13 cellular contexts compared by ENCODE assay signal in genomic region chr1:207181838-207182237, GRCh38.
DNase-seq lines count a peak whose midpoint lies in the region; ATAC-seq and TF ChIP-seq lines count a peak whose summit lies in the region.
"Had no signal": no experiment of that assay in that cellular context is flagged by ENCODE, and none has a peak within 500 bp of the region (broad histone marks: within the 10 kb centered on the region; RNA-seq: fewer than 3 reads in every experiment).

No MANE protein-coding gene starts in this region.

- intact Hi-C loops in activated CD4-positive, alpha-beta T cell treated with anti-CD3 and anti-CD28 coated beads for 36 hours (cut with DNase I, micrococcal nuclease): loop anchor here (5.0 kb wide), 2 partner anchors 225 to 315 kb away; partner anchors contain the start of gene CR1 (in 1 of the 2)

- CTCF ChIA-PET in activated CD4-positive, alpha-beta memory T cell treated with anti-CD3 and anti-CD28 coated beads, Interleukin-2, amount 10 ng/mL, durations not matched to agents 7 days and 5 days (lab: Charles Lee): interaction anchor here (0.9 to 1.1 kb wide), 2 partner anchors 223 to 225 kb away, joined by 3 to 7 read pairs; no protein-coding TSS in a partner anchor
- CTCF ChIA-PET in activated CD4-positive, alpha-beta T cell treated with anti-CD3 and anti-CD28 coated beads for 36 hours (lab: Charles Lee): no interaction called here

- no peak overlapping the region for H3K27ac ChIP-seq in endodermal cell (ENCODE audit: low read depth, low read length)

- no peaks in the 10 kb centered on the region for H3K36me3 ChIP-seq in endodermal cell (ENCODE audit: control insufficient read depth, insufficient read depth, low read length)

- no peaks in the 10 kb centered on the region for H3K4me1 ChIP-seq in endodermal cell (ENCODE audit: control insufficient read depth, insufficient read depth, low read length)

- no peaks in the 10 kb centered on the region for H3K9me3 ChIP-seq in endodermal cell (ENCODE audit: control insufficient read depth, low read length)

- no peak for ATAC-seq in activated CD4-positive, alpha-beta T cell treated with anti-CD3 and anti-CD28 coated beads for 36 hours
- ATAC-seq: activated CD8-positive, alpha-beta memory T cell treated with anti-CD3 and anti-CD28 coated beads, Interleukin-2, amount 10 ng/mL, durations not matched to agents 7 days and 5 days; stimulated activated naive CD8-positive, alpha-beta T cell treated with anti-CD3 and anti-CD28 coated beads, Interleukin-15, Interleukin-2, amounts not matched to agents 100 U/mL and 50 U/mL, for 24 hours had no signal

- no peak overlapping the region for H3K4me3 ChIP-seq in endodermal cell (ENCODE audit: low read length)

- no peaks in the 10 kb centered on the region for H3K9me3 Mint-ChIP-seq in endodermal cell
- no peaks in the 10 kb centered on the region for H3K9me3 Mint-ChIP-seq in activated CD4-positive, alpha-beta memory T cell treated with anti-CD3 and anti-CD28 coated beads, Interleukin-2, amount 10 ng/mL, durations not matched to agents 7 days and 5 days
- no peaks in the 10 kb centered on the region for H3K9me3 Mint-ChIP-seq in activated CD4-positive, alpha-beta T cell treated with anti-CD3 and anti-CD28 coated beads for 36 hours (ENCODE audit: low read depth)
- H3K9me3 Mint-ChIP-seq in endothelial cell (ENCODE audit: unreplicated experiment): no peaks in the 10 kb centered on the region
- H3K9me3 Mint-ChIP-seq: brain; T-helper 1 cell treated with Interleukin-12 subunit alpha and Interleukin-12 subunit beta and Interleukin-4 antibody, amounts not matched to agents 30 μg/mL and 1 μg/mL, for 36 hours had no signal

- no peak overlapping the region for H3K4me3 Mint-ChIP-seq in endodermal cell
- H3K4me3 Mint-ChIP-seq in activated CD4-positive, alpha-beta memory T cell treated with anti-CD3 and anti-CD28 coated beads, Interleukin-2, amount 10 ng/mL, durations not matched to agents 7 days and 5 days: no peak overlapping the region
- H3K4me3 Mint-ChIP-seq in activated CD4-positive, alpha-beta T cell treated with anti-CD3 and anti-CD28 coated beads for 36 hours: no peak overlapping the region
- H3K4me3 Mint-ChIP-seq in endothelial cell (ENCODE audit: unreplicated experiment): no peak overlapping the region
- H3K4me3 Mint-ChIP-seq: activated CD8-positive, alpha-beta memory T cell treated with anti-CD3 and anti-CD28 coated beads, Interleukin-2, amount 10 ng/mL, durations not matched to agents 7 days and 5 days; brain; T-helper 1 cell treated with Interleukin-12 subunit alpha and Interleukin-12 subunit beta and Interleukin-4 antibody, amounts not matched to agents 30 μg/mL and 1 μg/mL, for 36 hours had no signal

- peak; percentile 41 for TF ChIP-seq CTCF in endodermal cell (conservative IDR thresholded peaks at IDR 0.05)
- TF ChIP-seq CTCF in endothelial cell (IDR thresholded peaks at IDR 0.05; ENCODE audit: unreplicated experiment): no peak

- H3K27me3 Mint-ChIP-seq in endodermal cell (ENCODE audit: insufficient read depth) (no peaks in the 10 kb centered on the region), endothelial cell (ENCODE audit: unreplicated experiment) (no peaks in the 10 kb centered on the region)
- H3K27me3 Mint-ChIP-seq in activated CD4-positive, alpha-beta memory T cell treated with anti-CD3 and anti-CD28 coated beads, Interleukin-2, amount 10 ng/mL, durations not matched to agents 7 days and 5 days: peaks cover 41% of the 10 kb centered on the region
- no peaks in the 10 kb centered on the region for H3K27me3 Mint-ChIP-seq in activated CD4-positive, alpha-beta T cell treated with anti-CD3 and anti-CD28 coated beads for 36 hours

- POLR2A ChIA-PET in activated CD4-positive, alpha-beta memory T cell treated with anti-CD3 and anti-CD28 coated beads, Interleukin-2, amount 10 ng/mL, durations not matched to agents 7 days and 5 days (lab: Charles Lee): no interaction called here
- POLR2A ChIA-PET in activated CD4-positive, alpha-beta T cell treated with anti-CD3 and anti-CD28 coated beads for 36 hours (lab: Charles Lee): no interaction called here

- H3K4me1 Mint-ChIP-seq in endodermal cell: peaks cover 12% of the 10 kb centered on the region
- H3K4me1 Mint-ChIP-seq in activated CD4-positive, alpha-beta memory T cell treated with anti-CD3 and anti-CD28 coated beads, Interleukin-2, amount 10 ng/mL, durations not matched to agents 7 days and 5 days: no peaks in the 10 kb centered on the region
- no peaks in the 10 kb centered on the region for H3K4me1 Mint-ChIP-seq in activated CD4-positive, alpha-beta T cell treated with anti-CD3 and anti-CD28 coated beads for 36 hours
- no peaks in the 10 kb centered on the region for H3K4me1 Mint-ChIP-seq in endothelial cell (ENCODE audit: unreplicated experiment)
- H3K4me1 Mint-ChIP-seq: activated CD8-positive, alpha-beta memory T cell treated with anti-CD3 and anti-CD28 coated beads, Interleukin-2, amount 10 ng/mL, durations not matched to agents 7 days and 5 days; brain had no signal

- no peaks in the 10 kb centered on the region for H3K27me3 ChIP-seq in endodermal cell (ENCODE audit: control insufficient read depth, insufficient read depth, low read length, poor library complexity, severe bottlenecking)

- H3K36me3 Mint-ChIP-seq in endodermal cell (ENCODE audit: low read depth): no peaks in the 10 kb centered on the region
- no peaks in the 10 kb centered on the region for H3K36me3 Mint-ChIP-seq in activated CD4-positive, alpha-beta memory T cell treated with anti-CD3 and anti-CD28 coated beads, Interleukin-2, amount 10 ng/mL, durations not matched to agents 7 days and 5 days (ENCODE audit: low read depth)
- H3K36me3 Mint-ChIP-seq in activated CD4-positive, alpha-beta T cell treated with anti-CD3 and anti-CD28 coated beads for 36 hours (ENCODE audit: low read depth): no peaks in the 10 kb centered on the region
- no peaks in the 10 kb centered on the region for H3K36me3 Mint-ChIP-seq in endothelial cell (ENCODE audit: low read depth, unreplicated experiment)
- H3K36me3 Mint-ChIP-seq: activated CD8-positive, alpha-beta memory T cell treated with anti-CD3 and anti-CD28 coated beads, Interleukin-2, amount 10 ng/mL, durations not matched to agents 7 days and 5 days; brain had no signal

- H3K27ac Mint-ChIP-seq in endodermal cell (no peak overlapping the region), endothelial cell (ENCODE audit: unreplicated experiment) (no peak overlapping the region)
- no peak overlapping the region for H3K27ac Mint-ChIP-seq in activated CD4-positive, alpha-beta memory T cell treated with anti-CD3 and anti-CD28 coated beads, Interleukin-2, amount 10 ng/mL, durations not matched to agents 7 days and 5 days
- H3K27ac Mint-ChIP-seq in activated CD4-positive, alpha-beta T cell treated with anti-CD3 and anti-CD28 coated beads for 36 hours: no peak overlapping the region
- H3K27ac Mint-ChIP-seq: activated CD8-positive, alpha-beta memory T cell treated with anti-CD3 and anti-CD28 coated beads, Interleukin-2, amount 10 ng/mL, durations not matched to agents 7 days and 5 days; brain; T-helper 1 cell treated with Interleukin-12 subunit alpha and Interleukin-12 subunit beta and Interleukin-4 antibody, amounts not matched to agents 30 μg/mL and 1 μg/mL, for 36 hours had no signal

- DNase-seq in EL (peak; percentile 2), NCI-H460 (ENCODE audit: extremely low read depth, low read depth) (peak; percentile 49), endodermal cell (no peak), lung microvascular endothelial cell (ENCODE audit: low read depth in 2 of 2) (peak; percentile 16 to 55), endothelial cell (ENCODE audit: low spot score) (no peak)
- no peak for DNase-seq in activated CD4-positive, alpha-beta memory T cell treated with anti-CD3 and anti-CD28 coated beads, Interleukin-2, amount 10 ng/mL, durations not matched to agents 7 days and 5 days
- DNase-seq in activated CD4-positive, alpha-beta T cell treated with anti-CD3 and anti-CD28 coated beads for 36 hours: no peak
- DNase-seq: activated CD8-positive, alpha-beta memory T cell treated with anti-CD3 and anti-CD28 coated beads, Interleukin-2, amount 10 ng/mL, durations not matched to agents 7 days and 5 days; KG1; NCI-H446 treated with DMSO at 0.1 percent for 48 hours; stimulated activated naive CD8-positive, alpha-beta T cell treated with anti-CD3 and anti-CD28 coated beads, Interleukin-15, Interleukin-2, amounts not matched to agents 100 U/mL and 50 U/mL, for 24 hours had no signal

- no peak overlapping the region for H3K9ac ChIP-seq in endodermal cell (ENCODE audit: extremely low read depth, low read length, poor library complexity, severe bottlenecking)

Comparison
In these comparisons a context has a peak if more than half of its experiments do, and no peak if none do; other contexts are left out.
1. DNase-seq: peak in EL (single experiment), NCI-H460 (single experiment) and lung microvascular endothelial cell (2 of 2); none in endodermal cell (single experiment), activated CD4-positive, alpha-beta memory T cell treated with anti-CD3 and anti-CD28 coated beads, Interleukin-2, amount 10 ng/mL, durations not matched to agents 7 days and 5 days (single experiment), activated CD4-positive, alpha-beta T cell treated with anti-CD3 and anti-CD28 coated beads for 36 hours (single experiment) and endothelial cell (single experiment).